Comparison of ENCODE assay signal across 9 cellular contexts in genomic region chr2:9207641-9208301, GRCh38. TPM values are rescaled to one million over a fixed set of nuclear protein-coding genes. Genes with fewer than 3 reads are reported as not detected.
A peak's percentile ranks its signal among the peaks of the same experiment; 100 is the strongest.
DNase-seq lines count a peak whose midpoint lies in the region; ATAC-seq and TF ChIP-seq lines count a peak whose summit lies in the region.
"Had no signal": no experiment of that assay in that cellular context is flagged by ENCODE, and none has a peak within 500 bp of the region (broad histone marks: within the 10 kb centered on the region; RNA-seq: fewer than 3 reads in every experiment).

No MANE protein-coding gene starts in this region.

- H3K27me3 Mint-ChIP-seq in activated T-cell treated with anti-CD3 and anti-CD28 coated beads, Interleukin-2, amount 50 U/mL, for 4 hours (ENCODE audit: low read depth): peaks cover 61% of the 10 kb centered on the region

- peak overlapping the region; percentile 37 for H3K4me3 Mint-ChIP-seq in activated T-cell treated with anti-CD3 and anti-CD28 coated beads, Interleukin-2, amount 50 U/mL, for 4 hours

- H3K36me3 ChIP-seq in lower lobe of right lung: no peaks in the 10 kb centered on the region
- no peaks in the 10 kb centered on the region for H3K36me3 ChIP-seq in transverse colon
- H3K36me3 ChIP-seq: adrenal gland had no signal

- no peak for DNase-seq in activated T-cell treated with anti-CD3 and anti-CD28 coated beads, Interleukin-2, amount 50 U/mL, for 4 hours
- no peak for DNase-seq in activated T-cell treated with anti-CD3 and anti-CD28 coated beads, Interleukin-2, amount 50 U/mL, for 1 hour
- peak; percentile 57 for DNase-seq in NCI-H345 (lab: John Stamatoyannopoulos, UW)
- no peak for DNase-seq in cardiac fibroblast (ENCODE audit: low read depth in 2 of 2)
- DNase-seq in lower lobe of right lung: peak; percentile 68
- DNase-seq in transverse colon: peak; percentile 64
- no peak for DNase-seq in activated gamma-delta T cell treated with Interleukin-2 at 50 U/mL for 16 hours

- H3K4me3 ChIP-seq in cardiac fibroblast (replicated peaks in 1 of 2; ENCODE audit: low read depth in 2 of 2, low read length in 2 of 2): peak overlapping the region; percentile 84 to 89
- peak overlapping the region; percentile 78 for H3K4me3 ChIP-seq in lower lobe of right lung
- H3K4me3 ChIP-seq in transverse colon: peak overlapping the region; percentile 73 to 97 (median 90)

- H3K27me3 ChIP-seq in lower lobe of right lung (ENCODE audit: low read depth): peaks cover 17% of the 10 kb centered on the region
- H3K27me3 ChIP-seq in transverse colon: no peaks in the 10 kb centered on the region
- H3K27me3 ChIP-seq: adrenal gland had no signal

- TF ChIP-seq EP300 in transverse colon (IDR thresholded peaks at IDR 0.05; ENCODE audit: low read depth): no peak

- peak in 1 of 2 donors; percentile 17 for ATAC-seq in activated T-cell treated with anti-CD3 and anti-CD28 coated beads, Interleukin-2, amount 50 U/mL, for 4 hours
- ATAC-seq in lower lobe of right lung (peak; percentile 68 to 71), HG02840 (IDR thresholded peaks at IDR 0.05; ENCODE audit: low FRiP score, unreplicated experiment) (no peak)

- H3K4me1 Mint-ChIP-seq in activated T-cell treated with anti-CD3 and anti-CD28 coated beads, Interleukin-2, amount 50 U/mL, for 4 hours (ENCODE audit: low read depth): peaks cover 6% of the 10 kb centered on the region

- H3K4me1 ChIP-seq in lower lobe of right lung (peaks cover 44% of the 10 kb centered on the region), transverse colon (peaks cover 13 to 56% (median 44%) of the 10 kb centered on the region in 4 donors)

- no peaks in the 10 kb centered on the region for H3K36me3 Mint-ChIP-seq in activated T-cell treated with anti-CD3 and anti-CD28 coated beads, Interleukin-2, amount 50 U/mL, for 4 hours (ENCODE audit: insufficient read depth)

- TF ChIP-seq CTCF in cardiac fibroblast (IDR thresholded peaks at IDR 0.05; ENCODE audit: low read depth, low read length) (no peak), lower lobe of right lung (IDR thresholded peaks at IDR 0.05) (no peak), transverse colon (IDR thresholded peaks at IDR 0.05) (no peak)

- TF ChIP-seq POLR2A in transverse colon (IDR thresholded peaks at IDR 0.05): peak; percentile 62

- in situ Hi-C loops in transverse colon (cut with MboI; ENCODE audit: low pct_ligation_motif_present in 1 of 4, low pct_unique_long_range_greater_than_20kb in 1 of 4, low sequenced_read_pairs in 3 of 4): loop anchor here in 1 of 4 donors (25.0 kb wide), 1 partner anchor 130 kb away; no protein-coding TSS in a partner anchor

- H3K27ac ChIP-seq in lower lobe of right lung: peak overlapping the region; percentile 88
- peak overlapping the region; percentile 93 to 97 (median 95) for H3K27ac ChIP-seq in transverse colon

- H3K9me3 Mint-ChIP-seq in activated T-cell treated with anti-CD3 and anti-CD28 coated beads, Interleukin-2, amount 50 U/mL, for 4 hours: no peaks in the 10 kb centered on the region

- intact Hi-C loops in lower lobe of right lung (cut with DNase I): no loop called here
- intact Hi-C loops in transverse colon (cut with DNase I; ENCODE audit: low total_unique reads): loop anchor here (5.0 to 10.0 kb wide), 2 partner anchors 63 to 125 kb away; no protein-coding TSS in a partner anchor

- no peaks in the 10 kb centered on the region for H3K9me3 ChIP-seq in lower lobe of right lung
- H3K9me3 ChIP-seq in transverse colon: no peaks in the 10 kb centered on the region
- H3K9me3 ChIP-seq: adrenal gland had no signal

- 5 to 6% methylated on average over 4 to 22 of the region's 34 CpGs for WGBS in transverse colon (ENCODE audit: low coverage in 1 of 2), 2 donors

RNA-seq across cellular contexts. Expression of gene ASAP2, which starts 1.2 kb away (rescaled TPM):
- total RNA-seq in activated T-cell treated with anti-CD3 and anti-CD28 coated beads, Interleukin-2, amount 50 U/mL, for 4 hours: under 1 TPM; 0.13 to 0.22 (median 0.20) TPM
- total RNA-seq in lower lobe of right lung: 24.3 TPM
- 10 to 100 TPM; 33.2 to 62.1 (median 54.5) TPM for total RNA-seq in transverse colon

Comparison
In these comparisons a context has a peak if more than half of its experiments do, and no peak if none do; other contexts are left out.
1. DNase-seq: peak in NCI-H345 (single experiment), lower lobe of right lung (single experiment) and transverse colon (single experiment); none in activated T-cell treated with anti-CD3 and anti-CD28 coated beads, Interleukin-2, amount 50 U/mL, for 4 hours (single experiment), activated T-cell treated with anti-CD3 and anti-CD28 coated beads, Interleukin-2, amount 50 U/mL, for 1 hour (single experiment), cardiac fibroblast (0 of 2) and activated gamma-delta T cell treated with Interleukin-2 at 50 U/mL for 16 hours (single experiment).
2. RNA of gene ASAP2, which starts 1.2 kb away (total RNA-seq): 33.2 to 62.1 TPM in transverse colon and 24.3 TPM in lower lobe of right lung (single experiment); 0.13 to 0.22 TPM in activated T-cell treated with anti-CD3 and anti-CD28 coated beads, Interleukin-2, amount 50 U/mL, for 4 hours; every median in the first group is over 10 times any median in the second.
3. Peak in every context shown above with its lines, with median percentiles within 50 percentile points of each other: H3K4me3 ChIP-seq.